1 cellular context compared by ENCODE assay signal in genomic region chr19:4581381-4582111, GRCh38.
TF ChIP-seq lines count a peak whose summit lies in the region.

No MANE protein-coding gene starts in this region.

TF ChIP-seq in GM23338, 12 proteins besides CTCF, POLR2A, EP300 and RAD21 (continued from another document):
- no peak for TF ChIP-seq ZNF462 (CRISPR knock-in tag; IDR thresholded peaks at IDR 0.05)
